ENCODE assay signal across 1 cellular context in the genomic region with DNA sequence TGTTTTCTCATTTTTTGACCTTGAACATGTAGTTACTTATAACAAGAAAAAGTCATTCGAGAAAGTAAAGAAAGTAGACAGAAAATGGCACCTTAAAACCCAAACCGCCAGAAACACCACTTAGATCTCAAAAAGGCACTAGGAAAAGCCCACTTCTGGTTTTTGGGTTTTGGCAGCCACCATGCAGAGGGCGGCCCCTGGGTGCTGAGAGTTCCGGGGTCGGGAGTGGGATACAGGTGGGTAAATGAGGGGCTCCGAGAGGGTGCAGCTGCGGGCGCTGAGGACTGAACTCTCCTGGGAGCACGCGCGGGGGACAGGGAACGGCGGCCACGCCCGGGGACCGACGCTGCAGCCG.
TF ChIP-seq lines count a peak whose summit lies in the region.

No MANE protein-coding gene starts in this region.

TF ChIP-seq in HepG2, 621 proteins besides CTCF, POLR2A, EP300 and RAD21 (continued from another document):
- 0 out of 2 replicates have a peak, but pooled peaks have one; percentile 19 for TF ChIP-seq ZNF609 (CRISPR knock-in tag; IDR thresholded peaks at IDR 0.05; ENCODE audit: borderline replicate concordance)
- no peak for TF ChIP-seq MTA1 (CRISPR knock-in tag; IDR thresholded peaks at IDR 0.05; ENCODE audit: borderline replicate concordance)
- TF ChIP-seq KMT2A (CRISPR knock-in tag; IDR thresholded peaks at IDR 0.05): no peak
- peak; percentile 45; the same call in 1 of the 2 replicates for TF ChIP-seq ZNF317 (CRISPR knock-in tag; IDR thresholded peaks at IDR 0.05)
